Comparison of ENCODE assay signal across 17 cellular contexts in genomic region chrX:41716767-41717473, GRCh38. TPM values are rescaled to one million over a fixed set of nuclear protein-coding genes. Genes with fewer than 3 reads are reported as not detected.
DNase-seq lines count a peak whose midpoint lies in the region; TF ChIP-seq lines count a peak whose summit lies in the region.
"Had no signal": no experiment of that assay in that cellular context is flagged by ENCODE, and none has a peak within 500 bp of the region (broad histone marks: within the 10 kb centered on the region; RNA-seq: fewer than 3 reads in every experiment).

No MANE protein-coding gene starts in this region.

- H3K4me1 ChIP-seq in colonic mucosa = no peaks in the 10 kb centered on the region
- H3K4me1 ChIP-seq in breast epithelium = no peaks in the 10 kb centered on the region

- H3K27ac ChIP-seq in colonic mucosa = no peak overlapping the region
- peak overlapping the region in 1 of 2 donors; percentile 17 for H3K27ac ChIP-seq in breast epithelium

- H3K4me3 Mint-ChIP-seq in activated naive CD4-positive, alpha-beta T cell treated with anti-CD3 and anti-CD28 coated beads, Interleukin-2, amount 10 ng/mL, durations not matched to agents 7 days and 5 days = no peak overlapping the region
- H3K4me3 Mint-ChIP-seq in progenitor cell of endocrine pancreas (ENCODE audit: low read depth) = no peak overlapping the region

- H3K27me3 Mint-ChIP-seq in activated naive CD4-positive, alpha-beta T cell treated with anti-CD3 and anti-CD28 coated beads, Interleukin-2, amount 10 ng/mL, durations not matched to agents 7 days and 5 days = no peaks in the 10 kb centered on the region
- H3K27me3 Mint-ChIP-seq in progenitor cell of endocrine pancreas = no peaks in the 10 kb centered on the region
- H3K27me3 Mint-ChIP-seq: CD4-positive, alpha-beta memory T cell had no signal

- CTCF ChIA-PET in activated naive CD4-positive, alpha-beta T cell treated with anti-CD3 and anti-CD28 coated beads, Interleukin-2, amount 10 ng/mL, durations not matched to agents 7 days and 5 days (lab: Charles Lee) = no interaction called here

- no peaks in the 10 kb centered on the region for H3K36me3 ChIP-seq in colonic mucosa
- H3K36me3 ChIP-seq in breast epithelium = no peaks in the 10 kb centered on the region

- DNase-seq in activated naive CD4-positive, alpha-beta T cell treated with anti-CD3 and anti-CD28 coated beads, Interleukin-2, amount 10 ng/mL, durations not matched to agents 7 days and 5 days = no peak
- no peak for DNase-seq in activated naive CD4-positive, alpha-beta T cell treated with Interleukin-2 at 50 U/mL for 16 hours
- peak; percentile 55 for DNase-seq in KBM-7
- DNase-seq in colonic mucosa = peak; percentile 22
- DNase-seq in progenitor cell of endocrine pancreas (ENCODE audit: low spot score, unreplicated experiment) = no peak
- no peak for DNase-seq in breast epithelium (ENCODE audit: low spot score in 2 of 2)
- no peak for DNase-seq in stimulated activated CD4-positive, alpha-beta T cell treated with anti-CD3 and anti-CD28 coated beads, Interleukin-4, amount 100 ng/mL, for 4 hours
- DNase-seq: ACHN; CD4-positive, alpha-beta memory T cell; Karpas-422; NCI-H1930; NCI-H2171 treated with DMSO at 0.1 percent for 48 hours; NCI-H774; SHP77 treated with DMSO at 0.1 percent for 48 hours had no signal

- H3K27me3 ChIP-seq in colonic mucosa (no peaks in the 10 kb centered on the region), breast epithelium (peaks cover 0 to 24% of the 10 kb centered on the region in 2 donors)

- H3K9me3 ChIP-seq in colonic mucosa (no peaks in the 10 kb centered on the region), breast epithelium (peaks cover 0 to 20% of the 10 kb centered on the region in 2 donors)

- peak overlapping the region; percentile 80 for H3K27ac Mint-ChIP-seq in activated naive CD4-positive, alpha-beta T cell treated with anti-CD3 and anti-CD28 coated beads, Interleukin-2, amount 10 ng/mL, durations not matched to agents 7 days and 5 days
- peak overlapping the region; percentile 46 for H3K27ac Mint-ChIP-seq in progenitor cell of endocrine pancreas

- peaks cover 28% of the 10 kb centered on the region for H3K4me1 Mint-ChIP-seq in activated naive CD4-positive, alpha-beta T cell treated with anti-CD3 and anti-CD28 coated beads, Interleukin-2, amount 10 ng/mL, durations not matched to agents 7 days and 5 days
- H3K4me1 Mint-ChIP-seq in progenitor cell of endocrine pancreas (ENCODE audit: low read depth) = peaks cover 10% of the 10 kb centered on the region

- in situ Hi-C loops in KBM-7 (cut with MboI; ENCODE audit: low pct_unique_long_range_greater_than_20kb, low sequenced_read_pairs) = no loop called here

- H3K9ac ChIP-seq in colonic mucosa (ENCODE audit: low read depth in 2 of 2, low read length in 2 of 2) = no peak overlapping the region

- TF ChIP-seq POLR2A in breast epithelium (IDR thresholded peaks at IDR 0.05) = no peak

- intact Hi-C loops in colonic mucosa (cut with DNase I) (no loop called here), breast epithelium (cut with DNase I; ENCODE audit: low total_unique reads) (no loop called here)

- H3K4me3 ChIP-seq in colonic mucosa = no peak overlapping the region
- no peak overlapping the region for H3K4me3 ChIP-seq in breast epithelium

- peaks cover 21% of the 10 kb centered on the region for H3K9me3 Mint-ChIP-seq in activated naive CD4-positive, alpha-beta T cell treated with anti-CD3 and anti-CD28 coated beads, Interleukin-2, amount 10 ng/mL, durations not matched to agents 7 days and 5 days
- peaks cover 36% of the 10 kb centered on the region for H3K9me3 Mint-ChIP-seq in progenitor cell of endocrine pancreas (ENCODE audit: low read depth)

- TF ChIP-seq CTCF in colonic mucosa (IDR thresholded peaks at IDR 0.05) = no peak
- no peak for TF ChIP-seq CTCF in progenitor cell of endocrine pancreas (IDR thresholded peaks at IDR 0.05; ENCODE audit: unreplicated experiment)
- no peak for TF ChIP-seq CTCF in breast epithelium (IDR thresholded peaks at IDR 0.05)

- peaks cover 34% of the 10 kb centered on the region for H3K36me3 Mint-ChIP-seq in activated naive CD4-positive, alpha-beta T cell treated with anti-CD3 and anti-CD28 coated beads, Interleukin-2, amount 10 ng/mL, durations not matched to agents 7 days and 5 days
- H3K36me3 Mint-ChIP-seq in progenitor cell of endocrine pancreas (ENCODE audit: insufficient read depth) = peaks cover 21% of the 10 kb centered on the region

RNA-seq across cellular contexts. Expression of gene GPR82, which starts 7.1 kb away (rescaled TPM):
- under 1 TPM; 0.20 to 0.56 TPM for total RNA-seq in colonic mucosa
- not detected in 2 replicates for total RNA-seq in progenitor cell of endocrine pancreas
- total RNA-seq in breast epithelium = under 1 TPM; 0.16 to 0.44 (median 0.33) TPM
- total RNA-seq: CD4-positive, alpha-beta memory T cell; Daoy; H4; NCI-H460 had no signal

RNA-seq across cellular contexts. Expression of gene GPR34, which starts 28.1 kb away (rescaled TPM):
- total RNA-seq in colonic mucosa = 1 to 10 TPM; 2.3 to 4.7 TPM
- total RNA-seq in progenitor cell of endocrine pancreas = not detected in 2 replicates
- total RNA-seq in breast epithelium = 10 to 100 TPM in 2 of 3 donors, 1 to 10 TPM in 1; 8.5 to 56.3 (median 18.0) TPM
- total RNA-seq: Daoy, H4 had no signal

Comparison
In these comparisons a context has a peak if more than half of its experiments do, and no peak if none do; other contexts are left out.
1. DNase-seq: peak in KBM-7 (single experiment) and colonic mucosa (single experiment); none in activated naive CD4-positive, alpha-beta T cell treated with anti-CD3 and anti-CD28 coated beads, Interleukin-2, amount 10 ng/mL, durations not matched to agents 7 days and 5 days (single experiment), activated naive CD4-positive, alpha-beta T cell treated with Interleukin-2 at 50 U/mL for 16 hours (single experiment), progenitor cell of endocrine pancreas (single experiment), breast epithelium (0 of 2) and stimulated activated CD4-positive, alpha-beta T cell treated with anti-CD3 and anti-CD28 coated beads, Interleukin-4, amount 100 ng/mL, for 4 hours (0 of 2).